In genomic region chr1:225476538-225476988, GRCh38 we compare ENCODE assay signal across 20 cellular contexts. TPM values are rescaled to one million over a fixed set of nuclear protein-coding genes. Genes with fewer than 3 reads are reported as not detected.
DNase-seq lines count a peak whose midpoint lies in the region; ATAC-seq and TF ChIP-seq lines count a peak whose summit lies in the region.
"Had no signal": no experiment of that assay in that cellular context is flagged by ENCODE, and none has a peak within 500 bp of the region (broad histone marks: within the 10 kb centered on the region; RNA-seq: fewer than 3 reads in every experiment).

No MANE protein-coding gene starts in this region.

- peaks cover 12% of the 10 kb centered on the region for H3K27me3 Mint-ChIP-seq in endodermal cell (ENCODE audit: insufficient read depth)
- H3K27me3 Mint-ChIP-seq in stimulated activated naive B cell treated with anti-CD40 and anti-IgM and Interleukin-4, amounts not matched to agents 10 μg/mL and 1 μg/mL and 100 μg/mL, for 72 hours, result no peaks in the 10 kb centered on the region
- H3K27me3 Mint-ChIP-seq: activated T-helper 17 cell treated with anti-CD3 and anti-CD28 coated beads, Interleukin-2, amount 50 U/mL, for 72 hours; brain had no signal

- no peak overlapping the region for H3K4me3 Mint-ChIP-seq in endodermal cell
- no peak overlapping the region for H3K4me3 Mint-ChIP-seq in stimulated activated naive B cell treated with anti-CD40 and anti-IgM and Interleukin-4, amounts not matched to agents 10 μg/mL and 1 μg/mL and 100 μg/mL, for 72 hours
- H3K4me3 Mint-ChIP-seq: activated T-helper 17 cell treated with anti-CD3 and anti-CD28 coated beads, Interleukin-2, amount 50 U/mL, for 72 hours; brain had no signal

- ATAC-seq in stimulated activated naive B cell treated with anti-CD40 and anti-IgM and Interleukin-4, amounts not matched to agents 10 μg/mL and 1 μg/mL and 100 μg/mL, for 72 hours (replicated peaks), result peak; percentile 14
- ATAC-seq: activated T-helper 17 cell treated with anti-CD3 and anti-CD28 coated beads, Interleukin-2, amount 50 U/mL, for 72 hours; left ventricle myocardium superior had no signal

- no peaks in the 10 kb centered on the region for H3K27me3 ChIP-seq in endodermal cell (ENCODE audit: control insufficient read depth, insufficient read depth, low read length, poor library complexity, severe bottlenecking)
- H3K27me3 ChIP-seq: testis had no signal

- 76 to 78% methylated on average over 5 of the region's 5 CpGs for WGBS in endodermal cell (ENCODE audit: insufficient coverage in 1 of 2, insufficient read length in 1 of 2), 2 experiments

- peaks cover 4% of the 10 kb centered on the region for H3K4me1 Mint-ChIP-seq in endodermal cell
- H3K4me1 Mint-ChIP-seq in stimulated activated naive B cell treated with anti-CD40 and anti-IgM and Interleukin-4, amounts not matched to agents 10 μg/mL and 1 μg/mL and 100 μg/mL, for 72 hours, result peaks cover 30 to 49% of the 10 kb centered on the region in 2 donors

- H3K27ac Mint-ChIP-seq in endodermal cell, result no peak overlapping the region
- H3K27ac Mint-ChIP-seq in stimulated activated naive B cell treated with anti-CD40 and anti-IgM and Interleukin-4, amounts not matched to agents 10 μg/mL and 1 μg/mL and 100 μg/mL, for 72 hours, result no peak overlapping the region
- H3K27ac Mint-ChIP-seq: activated T-helper 17 cell treated with anti-CD3 and anti-CD28 coated beads, Interleukin-2, amount 50 U/mL, for 72 hours had no signal

- H3K4me3 ChIP-seq in endodermal cell (ENCODE audit: low read length), result no peak overlapping the region
- H3K4me3 ChIP-seq: skin epidermis, testis had no signal

- TF ChIP-seq CTCF in endodermal cell (conservative IDR thresholded peaks at IDR 0.05), result no peak

- no peak overlapping the region for H3K27ac ChIP-seq in endodermal cell (ENCODE audit: low read depth, low read length)
- H3K27ac ChIP-seq: skin epidermis, testis had no signal

- no peaks in the 10 kb centered on the region for H3K9me3 ChIP-seq in endodermal cell (ENCODE audit: control insufficient read depth, low read length)
- H3K9me3 ChIP-seq: testis had no signal

- H3K9ac ChIP-seq in endodermal cell (ENCODE audit: extremely low read depth, low read length, poor library complexity, severe bottlenecking), result no peak overlapping the region

- no peaks in the 10 kb centered on the region for H3K9me3 Mint-ChIP-seq in endodermal cell
- no peaks in the 10 kb centered on the region for H3K9me3 Mint-ChIP-seq in stimulated activated naive B cell treated with anti-CD40 and anti-IgM and Interleukin-4, amounts not matched to agents 10 μg/mL and 1 μg/mL and 100 μg/mL, for 72 hours
- H3K9me3 Mint-ChIP-seq: activated T-helper 17 cell treated with anti-CD3 and anti-CD28 coated beads, Interleukin-2, amount 50 U/mL, for 72 hours had no signal

- no peaks in the 10 kb centered on the region for H3K36me3 ChIP-seq in endodermal cell (ENCODE audit: control insufficient read depth, insufficient read depth, low read length)

- DNase-seq in activated effector memory CD4-positive, alpha-beta T cell treated with anti-CD3 and anti-CD28 coated beads, Interleukin-2, amount 50 U/mL, for 16 hours, result peak; percentile 34
- no peak for DNase-seq in activated effector memory CD4-positive, alpha-beta T cell treated with Interleukin-2 at 50 U/mL for 16 hours
- peak; percentile 23 for DNase-seq in RKO (ENCODE audit: low spot score)
- peak; percentile 5 for DNase-seq in endodermal cell
- DNase-seq in stimulated activated naive B cell treated with anti-CD40 and anti-IgM and Interleukin-4, amounts not matched to agents 10 μg/mL and 1 μg/mL and 100 μg/mL, for 72 hours, result no peak
- DNase-seq in NCI-H2227 treated with DMSO at 0.1 percent for 48 hours (lab: John Stamatoyannopoulos, UW), result no peak
- no peak for DNase-seq in GOT3 (lab: John Stamatoyannopoulos, UW)
- DNase-seq in HuH-7.5 (ENCODE audit: low spot score), result no peak
- DNase-seq: cortex of kidney; left ventricle myocardium superior; NCI-H2081 treated with DMSO at 0.1 percent for 48 hours; NCI-H526 treated with DMSO at 0.1 percent for 48 hours; SHP77; stimulated activated CD4-positive, alpha-beta T cell treated with anti-CD3 and anti-CD28 coated beads, Interleukin-4, amount 100 ng/mL, for 4 hours; stimulated activated CD8-positive, alpha-beta memory T cell treated with anti-CD3 and anti-CD28 coated beads, Interleukin-4, amount 100 ng/mL, for 48 hours; T-helper 9 cell; testis had no signal

- H3K4me1 ChIP-seq in endodermal cell (ENCODE audit: control insufficient read depth, insufficient read depth, low read length), result no peaks in the 10 kb centered on the region

- H3K36me3 Mint-ChIP-seq in endodermal cell (ENCODE audit: low read depth), result no peaks in the 10 kb centered on the region
- peaks cover 0 to 3% of the 10 kb centered on the region in 2 donors for H3K36me3 Mint-ChIP-seq in stimulated activated naive B cell treated with anti-CD40 and anti-IgM and Interleukin-4, amounts not matched to agents 10 μg/mL and 1 μg/mL and 100 μg/mL, for 72 hours
- H3K36me3 Mint-ChIP-seq: brain had no signal

RNA-seq across cellular contexts. Expression of gene LBR, which starts 48.7 kb away (rescaled TPM):
- total RNA-seq in endodermal cell, result 10 to 100 TPM; 49.8 to 72.3 TPM
- polyA plus RNA-seq in endodermal cell (2013, experiment 1 of 2), result 98.3 TPM
- polyA plus RNA-seq in endodermal cell (2013, experiment 2 of 2), result 96.7 TPM

Comparison
In these comparisons a context has a peak if more than half of its experiments do, and no peak if none do; other contexts are left out.
1. DNase-seq: peak in activated effector memory CD4-positive, alpha-beta T cell treated with anti-CD3 and anti-CD28 coated beads, Interleukin-2, amount 50 U/mL, for 16 hours (single experiment), RKO (single experiment) and endodermal cell (single experiment); none in activated effector memory CD4-positive, alpha-beta T cell treated with Interleukin-2 at 50 U/mL for 16 hours (single experiment), stimulated activated naive B cell treated with anti-CD40 and anti-IgM and Interleukin-4, amounts not matched to agents 10 μg/mL and 1 μg/mL and 100 μg/mL, for 72 hours (single experiment), NCI-H2227 treated with DMSO at 0.1 percent for 48 hours (single experiment), GOT3 (single experiment) and HuH-7.5 (single experiment).